Comparison of ENCODE assay signal across 8 cellular contexts in genomic region chr1:90396917-90397316, GRCh38.
"Had no signal": no experiment of that assay in that cellular context is flagged by ENCODE, and none has a peak within 500 bp of the region (broad histone marks: within the 10 kb centered on the region; RNA-seq: fewer than 3 reads in every experiment).

No MANE protein-coding gene starts in this region.

- H3K9ac ChIP-seq: GM23248 had no signal

- DNase-seq: GM23248, GOT3, H7, HFFc6 had no signal

- H3K4me1 ChIP-seq: HAP-1 had no signal

- H3K4me3 ChIP-seq: GM23248, HAP-1 had no signal

- FAIRE-seq: HepG2 had no signal

- H2AFZ ChIP-seq: GM23248 had no signal

- ATAC-seq: HCT116, HepG2 had no signal

- H3K36me3 ChIP-seq: HAP-1 had no signal

- H3K9me3 ChIP-seq: HAP-1 had no signal

- H3K27ac ChIP-seq: GM23248, HL-60 had no signal
